Comparison of ENCODE assay signal across 1 cellular context in genomic region chr1:147233903-147234302, GRCh38.
TF ChIP-seq lines count a peak whose summit lies in the region.
"Not testable (repeated sequence)": the region's sequence is repeated elsewhere in the genome, so short reads cannot be mapped to it uniquely, and the experiment has no call there.

No MANE protein-coding gene starts in this region.

TF ChIP-seq in HepG2, 621 proteins besides CTCF, POLR2A, EP300 and RAD21 (continued from another document and continues in another):
- TF ChIP-seq, protein P1, sequence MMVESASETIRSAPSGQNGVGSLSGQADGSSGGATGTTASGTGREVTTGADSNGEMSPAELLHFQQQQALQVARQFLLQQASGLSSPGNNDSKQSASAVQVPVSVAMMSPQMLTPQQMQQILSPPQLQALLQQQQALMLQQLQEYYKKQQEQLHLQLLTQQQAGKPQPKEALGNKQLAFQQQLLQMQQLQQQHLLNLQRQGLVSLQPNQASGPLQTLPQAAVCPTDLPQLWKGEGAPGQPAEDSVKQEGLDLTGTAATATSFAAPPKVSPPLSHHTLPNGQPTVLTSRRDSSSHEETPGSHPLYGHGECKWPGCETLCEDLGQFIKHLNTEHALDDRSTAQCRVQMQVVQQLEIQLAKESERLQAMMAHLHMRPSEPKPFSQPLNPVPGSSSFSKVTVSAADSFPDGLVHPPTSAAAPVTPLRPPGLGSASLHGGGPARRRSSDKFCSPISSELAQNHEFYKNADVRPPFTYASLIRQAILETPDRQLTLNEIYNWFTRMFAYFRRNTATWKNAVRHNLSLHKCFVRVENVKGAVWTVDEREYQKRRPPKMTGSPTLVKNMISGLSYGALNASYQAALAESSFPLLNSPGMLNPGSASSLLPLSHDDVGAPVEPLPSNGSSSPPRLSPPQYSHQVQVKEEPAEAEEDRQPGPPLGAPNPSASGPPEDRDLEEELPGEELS (CRISPR knock-in tag; IDR thresholded peaks at IDR 0.05) = peak; percentile 87
- TF ChIP-seq FOXP1 (IDR thresholded peaks at IDR 0.05) (peak; percentile 81), FOXP1 (CRISPR knock-in tag; IDR thresholded peaks at IDR 0.05) (peak; percentile 91), NR2F1 (CRISPR knock-in tag; IDR thresholded peaks at IDR 0.05) (peak; percentile 76 to 98), TFAP4 (IDR thresholded peaks at IDR 0.05; ENCODE audit: borderline replicate concordance, low read depth) (peak; percentile 94), HDAC1 (CRISPR knock-in tag; IDR thresholded peaks at IDR 0.05) (peak; percentile 70), TBX3 (IDR thresholded peaks at IDR 0.05; ENCODE audit: borderline replicate concordance) (peak; percentile 74; the same call in 1 of the 2 replicates), FOXK1 (CRISPR knock-in tag; IDR thresholded peaks at IDR 0.05; ENCODE audit: borderline replicate concordance, low read depth) (peak; percentile 90), RARA (CRISPR knock-in tag; IDR thresholded peaks at IDR 0.05) (peak; percentile 94), ZNF609 (CRISPR knock-in tag; IDR thresholded peaks at IDR 0.05; ENCODE audit: borderline replicate concordance) (peak; percentile 84; the same call in 1 of the 2 replicates), MEF2D (CRISPR knock-in tag; IDR thresholded peaks at IDR 0.05) (0 out of 2 replicates have a peak, but pooled peaks have one; percentile 54), PITX1 (CRISPR knock-in tag; IDR thresholded peaks at IDR 0.05) (peak; percentile 87), ELF3 (CRISPR knock-in tag; IDR thresholded peaks at IDR 0.05) (0 out of 2 replicates have a peak, but pooled peaks have one; percentile 25), ISL2 (CRISPR knock-in tag; IDR thresholded peaks at IDR 0.05) (peak; percentile 63; the same call in 1 of the 2 replicates), SOX6 (CRISPR knock-in tag; IDR thresholded peaks at IDR 0.05) (peak; percentile 96), FOXO1 (CRISPR knock-in tag; IDR thresholded peaks at IDR 0.05) (peak; percentile 78), NCOA2 (CRISPR knock-in tag; IDR thresholded peaks at IDR 0.05) (peak; percentile 84), HNF4G (CRISPR knock-in tag; IDR thresholded peaks at IDR 0.05; ENCODE audit: borderline replicate concordance, low read depth) (peak; percentile 34; the same call in 1 of the 2 replicates), CREM (IDR thresholded peaks at IDR 0.05) (peak; percentile 68), ZMYM4 (CRISPR knock-in tag; IDR thresholded peaks at IDR 0.05) (peak; percentile 50), KLF16 (CRISPR knock-in tag; IDR thresholded peaks at IDR 0.05) (peak in 1 of 2 experiments; percentile 65; a peak in 2 of 4 replicates), ZNF792 (CRISPR knock-in tag; IDR thresholded peaks at IDR 0.05) (peak; percentile 41; the same call in 1 of the 2 replicates), ZKSCAN8 (CRISPR knock-in tag; IDR thresholded peaks at IDR 0.05; ENCODE audit: borderline replicate concordance) (peak; percentile 38; the same call in 1 of the 2 replicates), ZNF605 (CRISPR knock-in tag; IDR thresholded peaks at IDR 0.05) (0 out of 2 replicates have a peak, but pooled peaks have one; percentile 32), ZNF430 (CRISPR knock-in tag; IDR thresholded peaks at IDR 0.05) (peak; percentile 63; the same call in 1 of the 2 replicates)
- TF ChIP-seq, protein P2, sequence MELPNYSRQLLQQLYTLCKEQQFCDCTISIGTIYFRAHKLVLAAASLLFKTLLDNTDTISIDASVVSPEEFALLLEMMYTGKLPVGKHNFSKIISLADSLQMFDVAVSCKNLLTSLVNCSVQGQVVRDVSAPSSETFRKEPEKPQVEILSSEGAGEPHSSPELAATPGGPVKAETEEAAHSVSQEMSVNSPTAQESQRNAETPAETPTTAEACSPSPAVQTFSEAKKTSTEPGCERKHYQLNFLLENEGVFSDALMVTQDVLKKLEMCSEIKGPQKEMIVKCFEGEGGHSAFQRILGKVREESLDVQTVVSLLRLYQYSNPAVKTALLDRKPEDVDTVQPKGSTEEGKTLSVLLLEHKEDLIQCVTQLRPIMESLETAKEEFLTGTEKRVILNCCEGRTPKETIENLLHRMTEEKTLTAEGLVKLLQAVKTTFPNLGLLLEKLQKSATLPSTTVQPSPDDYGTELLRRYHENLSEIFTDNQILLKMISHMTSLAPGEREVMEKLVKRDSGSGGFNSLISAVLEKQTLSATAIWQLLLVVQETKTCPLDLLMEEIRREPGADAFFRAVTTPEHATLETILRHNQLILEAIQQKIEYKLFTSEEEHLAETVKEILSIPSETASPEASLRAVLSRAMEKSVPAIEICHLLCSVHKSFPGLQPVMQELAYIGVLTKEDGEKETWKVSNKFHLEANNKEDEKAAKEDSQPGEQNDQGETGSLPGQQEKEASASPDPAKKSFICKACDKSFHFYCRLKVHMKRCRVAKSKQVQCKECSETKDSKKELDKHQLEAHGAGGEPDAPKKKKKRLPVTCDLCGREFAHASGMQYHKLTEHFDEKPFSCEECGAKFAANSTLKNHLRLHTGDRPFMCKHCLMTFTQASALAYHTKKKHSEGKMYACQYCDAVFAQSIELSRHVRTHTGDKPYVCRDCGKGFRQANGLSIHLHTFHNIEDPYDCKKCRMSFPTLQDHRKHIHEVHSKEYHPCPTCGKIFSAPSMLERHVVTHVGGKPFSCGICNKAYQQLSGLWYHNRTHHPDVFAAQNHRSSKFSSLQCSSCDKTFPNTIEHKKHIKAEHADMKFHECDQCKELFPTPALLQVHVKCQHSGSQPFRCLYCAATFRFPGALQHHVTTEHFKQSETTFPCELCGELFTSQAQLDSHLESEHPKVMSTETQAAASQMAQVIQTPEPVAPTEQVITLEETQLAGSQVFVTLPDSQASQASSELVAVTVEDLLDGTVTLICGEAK (IDR thresholded peaks at IDR 0.05) = not testable (repeated sequence)
- TF ChIP-seq, protein P2 (CRISPR knock-in tag; IDR thresholded peaks at IDR 0.05) = peak; percentile 85
- TF ChIP-seq, protein P3, sequence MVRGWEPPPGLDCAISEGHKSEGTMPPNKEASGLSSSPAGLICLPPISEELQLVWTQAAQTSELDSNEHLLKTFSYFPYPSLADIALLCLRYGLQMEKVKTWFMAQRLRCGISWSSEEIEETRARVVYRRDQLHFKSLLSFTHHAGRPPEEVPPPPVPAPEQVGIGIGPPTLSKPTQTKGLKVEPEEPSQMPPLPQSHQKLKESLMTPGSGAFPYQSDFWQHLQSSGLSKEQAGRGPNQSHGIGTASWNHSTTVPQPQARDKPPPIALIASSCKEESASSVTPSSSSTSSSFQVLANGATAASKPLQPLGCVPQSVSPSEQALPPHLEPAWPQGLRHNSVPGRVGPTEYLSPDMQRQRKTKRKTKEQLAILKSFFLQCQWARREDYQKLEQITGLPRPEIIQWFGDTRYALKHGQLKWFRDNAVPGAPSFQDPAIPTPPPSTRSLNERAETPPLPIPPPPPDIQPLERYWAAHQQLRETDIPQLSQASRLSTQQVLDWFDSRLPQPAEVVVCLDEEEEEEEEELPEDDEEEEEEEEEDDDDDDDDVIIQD (CRISPR knock-in tag; IDR thresholded peaks at IDR 0.05; ENCODE audit: low read depth) = peak; percentile 51; the same call in 1 of the 2 replicates
- TF ChIP-seq, protein P4, sequence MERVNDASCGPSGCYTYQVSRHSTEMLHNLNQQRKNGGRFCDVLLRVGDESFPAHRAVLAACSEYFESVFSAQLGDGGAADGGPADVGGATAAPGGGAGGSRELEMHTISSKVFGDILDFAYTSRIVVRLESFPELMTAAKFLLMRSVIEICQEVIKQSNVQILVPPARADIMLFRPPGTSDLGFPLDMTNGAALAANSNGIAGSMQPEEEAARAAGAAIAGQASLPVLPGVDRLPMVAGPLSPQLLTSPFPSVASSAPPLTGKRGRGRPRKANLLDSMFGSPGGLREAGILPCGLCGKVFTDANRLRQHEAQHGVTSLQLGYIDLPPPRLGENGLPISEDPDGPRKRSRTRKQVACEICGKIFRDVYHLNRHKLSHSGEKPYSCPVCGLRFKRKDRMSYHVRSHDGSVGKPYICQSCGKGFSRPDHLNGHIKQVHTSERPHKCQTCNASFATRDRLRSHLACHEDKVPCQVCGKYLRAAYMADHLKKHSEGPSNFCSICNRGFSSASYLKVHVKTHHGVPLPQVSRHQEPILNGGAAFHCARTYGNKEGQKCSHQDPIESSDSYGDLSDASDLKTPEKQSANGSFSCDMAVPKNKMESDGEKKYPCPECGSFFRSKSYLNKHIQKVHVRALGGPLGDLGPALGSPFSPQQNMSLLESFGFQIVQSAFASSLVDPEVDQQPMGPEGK (CRISPR knock-in tag; IDR thresholded peaks at IDR 0.05) = peak; percentile 63; the same call in 1 of the 2 replicates
- TF ChIP-seq, protein P5, sequence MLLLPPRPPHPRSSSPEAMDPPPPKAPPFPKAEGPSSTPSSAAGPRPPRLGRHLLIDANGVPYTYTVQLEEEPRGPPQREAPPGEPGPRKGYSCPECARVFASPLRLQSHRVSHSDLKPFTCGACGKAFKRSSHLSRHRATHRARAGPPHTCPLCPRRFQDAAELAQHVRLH (CRISPR knock-in tag; IDR thresholded peaks at IDR 0.05; ENCODE audit: borderline replicate concordance, low read depth) = peak; percentile 71; the same call in 1 of the 2 replicates
- TF ChIP-seq, protein P6, sequence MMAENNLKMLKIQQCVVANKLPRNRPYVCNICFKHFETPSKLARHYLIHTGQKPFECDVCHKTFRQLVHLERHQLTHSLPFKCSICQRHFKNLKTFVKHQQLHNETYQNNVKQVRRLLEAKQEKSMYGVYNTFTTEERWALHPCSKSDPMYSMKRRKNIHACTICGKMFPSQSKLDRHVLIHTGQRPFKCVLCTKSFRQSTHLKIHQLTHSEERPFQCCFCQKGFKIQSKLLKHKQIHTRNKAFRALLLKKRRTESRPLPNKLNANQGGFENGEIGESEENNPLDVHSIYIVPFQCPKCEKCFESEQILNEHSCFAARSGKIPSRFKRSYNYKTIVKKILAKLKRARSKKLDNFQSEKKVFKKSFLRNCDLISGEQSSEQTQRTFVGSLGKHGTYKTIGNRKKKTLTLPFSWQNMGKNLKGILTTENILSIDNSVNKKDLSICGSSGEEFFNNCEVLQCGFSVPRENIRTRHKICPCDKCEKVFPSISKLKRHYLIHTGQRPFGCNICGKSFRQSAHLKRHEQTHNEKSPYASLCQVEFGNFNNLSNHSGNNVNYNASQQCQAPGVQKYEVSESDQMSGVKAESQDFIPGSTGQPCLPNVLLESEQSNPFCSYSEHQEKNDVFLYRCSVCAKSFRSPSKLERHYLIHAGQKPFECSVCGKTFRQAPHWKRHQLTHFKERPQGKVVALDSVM (CRISPR knock-in tag; IDR thresholded peaks at IDR 0.05) = peak; percentile 56; the same call in 1 of the 2 replicates
- TF ChIP-seq SOX6 (IDR thresholded peaks at IDR 0.05); HNF4G (IDR thresholded peaks at IDR 0.05; ENCODE audit: borderline replicate concordance, low read depth, low read length); CREM (CRISPR knock-in tag; IDR thresholded peaks at IDR 0.05): not testable (repeated sequence)
